ENCODE assay signal across 18 cellular contexts in the genomic region with DNA sequence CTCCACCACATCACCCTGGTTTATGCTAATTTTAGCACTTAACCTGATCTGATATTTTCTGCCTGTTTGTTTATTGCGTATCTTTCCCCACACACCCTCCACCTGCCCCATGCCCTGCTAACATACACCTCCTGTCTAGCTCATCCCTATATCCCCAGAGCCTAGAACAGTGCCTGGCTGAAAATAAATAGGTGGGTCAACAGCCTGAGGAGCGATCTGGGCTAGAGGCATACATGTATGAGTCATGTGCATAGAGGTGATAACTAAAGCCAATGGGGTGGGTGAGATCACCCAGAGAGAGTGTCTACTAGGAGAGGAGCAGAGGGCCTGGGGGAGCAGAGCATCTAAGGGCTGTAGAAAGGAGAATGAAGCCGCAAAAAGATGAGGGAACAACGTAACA. TPM values are rescaled to one million over a fixed set of nuclear protein-coding genes. Genes with fewer than 3 reads are reported as not detected.
"Had no signal": no experiment of that assay in that cellular context is flagged by ENCODE, and none has a peak within 500 bp of the region (broad histone marks: within the 10 kb centered on the region; RNA-seq: fewer than 3 reads in every experiment).

No MANE protein-coding gene starts in this region.

- DNase-seq: activated CD4-positive, alpha-beta memory T cell treated with anti-CD3 and anti-CD28 coated beads for 36 hours; activated CD8-positive, alpha-beta memory T cell treated with anti-CD3 and anti-CD28 coated beads, Interleukin-2, amount 50 U/mL, for 4 hours; activated naive CD8-positive, alpha-beta T cell treated with anti-CD3 and anti-CD28 coated beads, Interleukin-2, amount 50 U/mL, for 24 hours; activated T-cell treated with anti-CD3 and anti-CD28 coated beads, Interleukin-2, amount 50 U/mL, for 72 hours; central memory CD4-positive, alpha-beta T cell; effector memory CD4-positive, alpha-beta T cell; hypothalamus; mucosa of descending colon; natural killer cell; stimulated activated CD4-positive, alpha-beta T cell treated with anti-CD3 and anti-CD28 coated beads, Interleukin-2, amount 100 ng/mL, for 24 hours; stimulated activated naive CD4-positive, alpha-beta T cell; substantia nigra; T-cell; T1000; transverse colon had no signal

- ATAC-seq: activated naive CD8-positive, alpha-beta T cell treated with anti-CD3 and anti-CD28 coated beads, Interleukin-2, amount 50 U/mL, for 24 hours; activated T-cell treated with anti-CD3 and anti-CD28 coated beads, Interleukin-2, amount 50 U/mL, for 72 hours; mucosa of descending colon; natural killer cell; sciatic nerve; T-cell had no signal

- H3K4me3 ChIP-seq: mucosa of descending colon, transverse colon had no signal

- H3K36me3 ChIP-seq: transverse colon had no signal

- H3K9me3 ChIP-seq: mucosa of descending colon, transverse colon had no signal

- H3K27ac ChIP-seq: epithelial cell of prostate, transverse colon had no signal

RNA-seq across cellular contexts. Expression of gene HTR1D, which starts 2.7 kb away (rescaled TPM):
- total RNA-seq: activated CD4-positive, alpha-beta memory T cell treated with anti-CD3 and anti-CD28 coated beads for 36 hours; activated T-cell treated with anti-CD3 and anti-CD28 coated beads, Interleukin-2, amount 50 U/mL, for 72 hours; natural killer cell; omental fat pad; T-cell had no signal
